8 cellular contexts compared by ENCODE assay signal in the genomic region with DNA sequence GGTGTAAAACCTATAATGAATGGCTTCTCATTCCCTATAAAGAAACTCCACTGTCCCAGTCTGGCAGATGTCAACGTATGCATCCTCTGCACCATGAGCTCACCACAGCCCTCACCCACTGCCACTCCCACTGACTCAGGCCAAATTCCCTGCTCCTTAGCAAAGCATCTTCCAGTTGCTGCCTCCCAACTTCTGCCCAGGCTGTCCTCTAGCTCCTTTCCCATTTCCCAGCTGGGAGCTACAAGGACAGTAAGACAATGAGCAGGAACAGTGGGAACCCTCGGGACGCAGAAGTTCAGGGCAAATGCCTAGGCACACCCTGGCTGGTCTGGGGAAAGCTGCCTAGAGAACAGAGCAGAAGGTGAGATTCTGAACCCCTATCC. TPM values are rescaled to one million over a fixed set of nuclear protein-coding genes. Genes with fewer than 3 reads are reported as not detected.
DNase-seq lines count a peak whose midpoint lies in the region; ATAC-seq and TF ChIP-seq lines count a peak whose summit lies in the region.

No MANE protein-coding gene starts in this region.

- peaks cover 10% of the 10 kb centered on the region for H3K4me1 Mint-ChIP-seq in GM23338

- TF ChIP-seq CTCF in GM23338 (conservative IDR thresholded peaks at IDR 0.05; ENCODE audit: low read depth in 2 of 2) (no peak), neural cell (IDR thresholded peaks at IDR 0.05; ENCODE audit: poor library complexity, severe bottlenecking) (no peak)

- H3K9me3 Mint-ChIP-seq in GM23338 = no peaks in the 10 kb centered on the region

- no peaks in the 10 kb centered on the region; the same call in 1 of the 2 replicates for H3K79me2 ChIP-seq in GM23338 (replicated peaks; ENCODE audit: insufficient read depth)
- H3K79me2 ChIP-seq in neural cell (replicated peaks; ENCODE audit: insufficient read depth, low read length) = peaks cover 8% of the 10 kb centered on the region

- H3F3A ChIP-seq in GM23338 (replicated peaks; ENCODE audit: low read depth) (no peaks in the 10 kb centered on the region), neural cell (ENCODE audit: insufficient read depth, low read length, poor library complexity, severe bottlenecking) (no peaks in the 10 kb centered on the region)

- TF ChIP-seq RAD21 in neural cell (conservative IDR thresholded peaks at IDR 0.05) = no peak

- H3K4me1 ChIP-seq in GM23338 (ENCODE audit: insufficient read depth) = 0 out of 2 replicates have a peak, but pooled peaks cover 3% of the 10 kb centered on the region
- H3K4me1 ChIP-seq in SJCRH30 = no peaks in the 10 kb centered on the region

- H3K27ac ChIP-seq in GM23338 (ENCODE audit: low read depth) (no peak overlapping the region), SJCRH30 (peak overlapping the region; percentile 72), neural cell (ENCODE audit: low read length) (no peak overlapping the region)

- peaks cover 26% of the 10 kb centered on the region for H3K36me3 Mint-ChIP-seq in GM23338 (ENCODE audit: low read depth)

- TF ChIP-seq EP300 in neural cell (conservative IDR thresholded peaks at IDR 0.05; ENCODE audit: poor library complexity, severe bottlenecking) = no peak

- H3K27me3 ChIP-seq in GM23338 (ENCODE audit: insufficient read depth) (no peaks in the 10 kb centered on the region), SJCRH30 (no peaks in the 10 kb centered on the region), neural cell (ENCODE audit: insufficient read depth, low read depth, low read length) (no peaks in the 10 kb centered on the region)

- H3K27me3 Mint-ChIP-seq in GM23338 (ENCODE audit: insufficient read depth, low read depth, poor library complexity) = peaks cover 9% of the 10 kb centered on the region

- H3K4me3 ChIP-seq in GM23338 (peak overlapping the region; percentile 92), SJCRH30 (peak overlapping the region; percentile 88), neural cell (ENCODE audit: low read length) (peak overlapping the region; percentile 90)

- peak overlapping the region; percentile 84 for H3K4me3 Mint-ChIP-seq in GM23338

- no peaks in the 10 kb centered on the region for H3K9me3 ChIP-seq in SJCRH30 (replicated peaks)
- no peaks in the 10 kb centered on the region for H3K9me3 ChIP-seq in neural cell (ENCODE audit: low read length)

- H2AFZ ChIP-seq in GM23338 = peak overlapping the region; percentile 84
- no peak overlapping the region for H2AFZ ChIP-seq in neural cell (ENCODE audit: low read depth, low read length)

- H3K9me2 ChIP-seq in GM23338 (ENCODE audit: insufficient read depth) (no peaks in the 10 kb centered on the region), neural cell (ENCODE audit: insufficient read depth, low read length) (no peaks in the 10 kb centered on the region)

- DNase-seq in GM23338 (ENCODE audit: low spot score) (no peak), SJCRH30 (peak; percentile 27 to 31), NCI-H1092 (lab: John Stamatoyannopoulos, UW) (no peak)
- DNase-seq in stimulated activated naive CD4-positive, alpha-beta T cell treated with Interleukin-2 at 50 U/mL for 16 hours (lab: John Stamatoyannopoulos, UW) = no peak

- H4K20me1 ChIP-seq in GM23338 (replicated peaks; ENCODE audit: insufficient read depth) (0 out of 2 replicates have a peak, but pooled peaks cover 3% of the 10 kb centered on the region), neural cell (ENCODE audit: insufficient read depth) (no peaks in the 10 kb centered on the region)

- H3K36me3 ChIP-seq in GM23338 (ENCODE audit: insufficient read depth) = no peaks in the 10 kb centered on the region
- H3K36me3 ChIP-seq in SJCRH30 = no peaks in the 10 kb centered on the region
- H3K36me3 ChIP-seq in neural cell (ENCODE audit: insufficient read depth, low read length) = no peaks in the 10 kb centered on the region

- H3K27ac Mint-ChIP-seq in GM23338 = no peak overlapping the region

- peak overlapping the region; percentile 72 for H3K9ac ChIP-seq in neural cell (ENCODE audit: low read length)

- peak overlapping the region; percentile 99 for H3K4me2 ChIP-seq in GM23338
- peak overlapping the region; percentile 82 for H3K4me2 ChIP-seq in neural cell (ENCODE audit: low read length)

- ATAC-seq in GM23338 (no peak; the same call in 2 of the 3 replicates), esophagus mucosa (peak; percentile 69), HG03025 (IDR thresholded peaks at IDR 0.05; ENCODE audit: low FRiP score, unreplicated experiment) (no peak), HG03442 (IDR thresholded peaks at IDR 0.05; ENCODE audit: unreplicated experiment) (no peak)

TF ChIP-seq in GM23338, 12 proteins besides CTCF, POLR2A, EP300 and RAD21 (continues in another document):
- TF ChIP-seq NANOG (IDR thresholded peaks at IDR 0.05; ENCODE audit: borderline replicate concordance) = no peak

TF ChIP-seq in neural cell, 6 proteins besides CTCF, POLR2A, EP300 and RAD21:
- TF ChIP-seq REST (IDR thresholded peaks at IDR 0.05; ENCODE audit: borderline replicate concordance) (no peak), POLR2AphosphoS5 (IDR thresholded peaks at IDR 0.05) (no peak), MXI1 (conservative IDR thresholded peaks at IDR 0.05; ENCODE audit: poor library complexity, severe bottlenecking) (no peak), TAF1 (IDR thresholded peaks at IDR 0.05; ENCODE audit: low read depth) (no peak), EZH2 (IDR thresholded peaks at IDR 0.05; ENCODE audit: borderline replicate concordance, insufficient read depth, low read length, poor library complexity, severe bottlenecking) (no peak), SMC3 (conservative IDR thresholded peaks at IDR 0.05; ENCODE audit: poor library complexity) (no peak)

RNA-seq across cellular contexts. Expression of gene THAP11, which starts 9.1 kb away (rescaled TPM):
- total RNA-seq in GM23338 (2014; rRNA removed; shearing (Covaris generic)) = 102 and 115 TPM in 2 replicates
- polyA plus RNA-seq in GM23338 (2016; fragmentation: Nextera tagmentation; extraction: Ambion mirVana) = 37.3 and 39.5 TPM in 2 replicates
- 24.8 and 27.1 TPM in 2 replicates for total RNA-seq in SJCRH30 (2014; rRNA removed; shearing (Covaris generic))
- total RNA-seq in esophagus mucosa = 16.8 TPM
- 42.6 and 50.7 TPM in 2 replicates for polyA plus RNA-seq in neural cell
- polyA minus RNA-seq in neural cell = 38.9 and 44.1 TPM in 2 replicates

RNA-seq across cellular contexts. Expression of gene NUTF2, which starts 13.7 kb away (rescaled TPM):
- 158 and 321 TPM in 2 replicates for total RNA-seq in GM23338 (2014; rRNA removed; shearing (Covaris generic))
- polyA plus RNA-seq in GM23338 (2016; fragmentation: Nextera tagmentation; extraction: Ambion mirVana) (373 and 391 TPM in 2 replicates), neural cell (98.6 and 144 TPM in 2 replicates)
- total RNA-seq in SJCRH30 (2014; rRNA removed; shearing (Covaris generic)) = 164 and 177 TPM in 2 replicates
- 65.2 TPM for total RNA-seq in esophagus mucosa
- 119 and 158 TPM in 2 replicates for polyA minus RNA-seq in neural cell

RNA-seq across cellular contexts. Expression of gene CENPT, which starts 14.5 kb away (rescaled TPM):
- 31.8 and 55.4 TPM in 2 replicates for total RNA-seq in GM23338 (2014; rRNA removed; shearing (Covaris generic))
- polyA plus RNA-seq in GM23338 (2016; fragmentation: Nextera tagmentation; extraction: Ambion mirVana) (59.2 and 63.8 TPM in 2 replicates), neural cell (104 and 135 TPM in 2 replicates)
- 15.4 and 18.8 TPM in 2 replicates for total RNA-seq in SJCRH30 (2014; rRNA removed; shearing (Covaris generic))
- total RNA-seq in esophagus mucosa = 16.5 TPM
- 28.1 and 32.1 TPM in 2 replicates for polyA minus RNA-seq in neural cell

RNA-seq across cellular contexts. Expression of gene TSNAXIP1, which starts 26.3 kb away (rescaled TPM):
- 2.4 TPM in 1 of 2 replicates, not detected in the other for total RNA-seq in GM23338 (2014; rRNA removed; shearing (Covaris generic))
- 0.97 and 1.4 TPM in 2 replicates for polyA plus RNA-seq in GM23338 (2016; fragmentation: Nextera tagmentation; extraction: Ambion mirVana)
- 0.33 and 0.49 TPM in 2 replicates for total RNA-seq in SJCRH30 (2014; rRNA removed; shearing (Covaris generic))
- total RNA-seq in esophagus mucosa = 0.40 TPM
- 24.2 and 31.0 TPM in 2 replicates for polyA plus RNA-seq in neural cell
- 5.4 and 6.5 TPM in 2 replicates for polyA minus RNA-seq in neural cell

RNA-seq across cellular contexts. Expression of gene RANBP10, which starts 26.7 kb away (rescaled TPM):
- total RNA-seq in GM23338 (2014; rRNA removed; shearing (Covaris generic)) = 9.0 and 9.2 TPM in 2 replicates
- polyA plus RNA-seq in GM23338 (2016; fragmentation: Nextera tagmentation; extraction: Ambion mirVana) (13.6 and 18.0 TPM in 2 replicates), neural cell (10.9 and 15.4 TPM in 2 replicates)
- total RNA-seq in SJCRH30 (2014; rRNA removed; shearing (Covaris generic)) = 3.9 and 4.9 TPM in 2 replicates
- total RNA-seq in esophagus mucosa = 20.1 TPM
- polyA minus RNA-seq in neural cell = 14.5 and 17.3 TPM in 2 replicates

Comparison
In these comparisons a context has a peak if more than half of its experiments do, and no peak if none do; other contexts are left out.
1. DNase-seq: peak in SJCRH30 (2 of 2); none in GM23338 (single experiment), stimulated activated naive CD4-positive, alpha-beta T cell treated with Interleukin-2 at 50 U/mL for 16 hours (single experiment) and NCI-H1092 (single experiment).
2. Peak in every context shown above with its lines, with median percentiles within 50 percentile points of each other: H3K4me3 ChIP-seq.